11 cellular contexts compared by ENCODE assay signal in the genomic region with DNA sequence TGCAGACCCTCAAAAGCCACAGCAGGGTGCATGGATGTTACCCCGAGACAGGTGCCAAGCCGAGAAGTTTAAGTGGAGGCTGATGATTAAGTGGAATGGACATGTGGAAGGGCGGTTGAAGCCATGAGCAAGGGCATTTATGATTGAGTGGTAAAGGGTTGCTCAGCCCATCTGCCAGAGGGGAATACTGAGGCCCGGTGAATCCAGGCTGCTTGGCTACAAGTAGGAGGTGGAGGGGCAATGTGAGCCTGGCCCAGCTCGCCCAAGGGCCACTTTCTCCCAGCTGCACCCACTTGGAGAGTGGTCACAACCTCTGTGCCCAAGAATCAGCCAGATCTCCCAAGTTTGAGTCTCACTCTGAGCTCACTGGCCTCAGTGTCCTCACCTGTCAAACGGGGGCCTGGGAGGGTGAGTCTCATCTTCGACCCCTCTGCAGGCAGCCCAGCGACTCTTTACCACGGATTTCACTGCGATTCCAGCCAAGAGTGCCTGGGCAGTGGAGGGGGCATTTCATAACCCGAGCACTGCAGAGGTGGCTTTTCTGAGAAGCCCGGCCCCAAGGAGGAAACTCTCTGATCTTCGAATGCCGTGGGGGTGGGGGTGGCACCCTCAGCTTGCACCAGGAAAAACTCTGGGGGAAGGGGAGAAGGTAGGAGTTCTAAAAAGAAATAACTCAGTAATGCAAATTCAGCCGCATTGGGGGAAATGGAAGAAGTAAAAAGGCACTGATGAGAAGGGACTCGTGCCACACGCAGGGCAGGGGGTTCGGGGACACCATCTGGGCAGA.
DNase-seq lines count a peak whose midpoint lies in the region; ATAC-seq and TF ChIP-seq lines count a peak whose summit lies in the region.
"Had no signal": no experiment of that assay in that cellular context is flagged by ENCODE, and none has a peak within 500 bp of the region (broad histone marks: within the 10 kb centered on the region; RNA-seq: fewer than 3 reads in every experiment).

No MANE protein-coding gene starts in this region.

- H3K4me2 ChIP-seq in neural progenitor cell: no peak overlapping the region

- TF ChIP-seq CTCF in neural progenitor cell (IDR thresholded peaks at IDR 0.05): no peak

- ATAC-seq in activated CD4-positive, alpha-beta T cell treated with anti-CD3 and anti-CD28 coated beads for 36 hours: peak; percentile 23
- ATAC-seq in GM19351 (IDR thresholded peaks at IDR 0.05; ENCODE audit: unreplicated experiment): no peak
- ATAC-seq: Right ventricle myocardium inferior had no signal

- H3K9ac ChIP-seq in neural progenitor cell: no peak overlapping the region

- no peaks in the 10 kb centered on the region for H4K20me1 ChIP-seq in neural progenitor cell (ENCODE audit: low read depth)

- H3K4me1 ChIP-seq in neural progenitor cell: no peaks in the 10 kb centered on the region

- peaks cover 33% of the 10 kb centered on the region for H3K4me1 Mint-ChIP-seq in activated CD4-positive, alpha-beta T cell treated with anti-CD3 and anti-CD28 coated beads for 36 hours
- H3K4me1 Mint-ChIP-seq in IgD-negative memory B cell (peaks cover 50 to 54% (median 52%) of the 10 kb centered on the region in 3 donors), neural progenitor cell (no peaks in the 10 kb centered on the region)

- H3K27ac ChIP-seq in neural progenitor cell: no peak overlapping the region

- no peaks in the 10 kb centered on the region for H3K79me2 ChIP-seq in neural progenitor cell (ENCODE audit: low read depth)

- no peak overlapping the region for H2AFZ ChIP-seq in neural progenitor cell (replicated peaks)

- H3F3A ChIP-seq in neural progenitor cell (ENCODE audit: low read depth): no peaks in the 10 kb centered on the region

- CTCF ChIA-PET in activated CD4-positive, alpha-beta T cell treated with anti-CD3 and anti-CD28 coated beads for 36 hours (lab: Charles Lee): interaction anchor here (1.1 to 1.9 kb wide), 4 partner anchors 15 to 124 kb away, joined by 3 to 6 read pairs (median 4); no protein-coding TSS in a partner anchor

- H3K27me3 Mint-ChIP-seq in activated CD4-positive, alpha-beta T cell treated with anti-CD3 and anti-CD28 coated beads for 36 hours: peaks cover 8% of the 10 kb centered on the region
- H3K27me3 Mint-ChIP-seq in IgD-negative memory B cell (no peaks in the 10 kb centered on the region), neural progenitor cell (ENCODE audit: insufficient read depth, low read depth) (peaks cover 10% of the 10 kb centered on the region)

- no peak overlapping the region for H3K27ac Mint-ChIP-seq in activated CD4-positive, alpha-beta T cell treated with anti-CD3 and anti-CD28 coated beads for 36 hours
- H3K27ac Mint-ChIP-seq in IgD-negative memory B cell (peak overlapping the region; percentile 92 to 99 (median 94)), neural progenitor cell (peak overlapping the region; percentile 2)

- in situ Hi-C loops in G401 (cut with HindIII; ENCODE audit: low sequenced_read_pairs): no loop called here

- H3K36me3 ChIP-seq in neural progenitor cell: no peaks in the 10 kb centered on the region
- H3K36me3 ChIP-seq: heart left ventricle had no signal

- intact Hi-C loops in activated CD4-positive, alpha-beta T cell treated with anti-CD3 and anti-CD28 coated beads for 36 hours (cut with DNase I, micrococcal nuclease): no loop called here

- no peaks in the 10 kb centered on the region for H3K9me3 Mint-ChIP-seq in activated CD4-positive, alpha-beta T cell treated with anti-CD3 and anti-CD28 coated beads for 36 hours (ENCODE audit: low read depth)
- H3K9me3 Mint-ChIP-seq in IgD-negative memory B cell (no peaks in the 10 kb centered on the region), neural progenitor cell (no peaks in the 10 kb centered on the region)

- H3K9me3 ChIP-seq in neural progenitor cell (ENCODE audit: low read depth): no peaks in the 10 kb centered on the region
- H3K9me3 ChIP-seq: heart left ventricle, testis had no signal

- H3K4me3 ChIP-seq in neural progenitor cell: no peak overlapping the region
- H3K4me3 ChIP-seq: heart left ventricle, testis had no signal

- peak; percentile 35 for DNase-seq in activated CD4-positive, alpha-beta T cell treated with anti-CD3 and anti-CD28 coated beads for 36 hours
- DNase-seq in activated CD4-positive, alpha-beta T cell treated with anti-CD3 and anti-CD28 coated beads, Interleukin-2, amount 50 U/mL, for 1 hour: no peak
- DNase-seq in amniotic epithelial cell (ENCODE audit: low read depth) (peak; percentile 63), neural progenitor cell (ENCODE audit: low spot score) (no peak), G401 (ENCODE audit: low spot score) (no peak)
- DNase-seq in stimulated activated CD8-positive, alpha-beta memory T cell treated with anti-CD3 and anti-CD28 coated beads, Interleukin-4, amount 100 ng/mL, for 48 hours: no peak

- H3K27me3 ChIP-seq in neural progenitor cell: no peaks in the 10 kb centered on the region
- H3K27me3 ChIP-seq: heart left ventricle, testis had no signal

- H3K36me3 Mint-ChIP-seq in activated CD4-positive, alpha-beta T cell treated with anti-CD3 and anti-CD28 coated beads for 36 hours (ENCODE audit: low read depth): no peaks in the 10 kb centered on the region
- H3K36me3 Mint-ChIP-seq in IgD-negative memory B cell: no peaks in the 10 kb centered on the region
- no peaks in the 10 kb centered on the region for H3K36me3 Mint-ChIP-seq in neural progenitor cell

- POLR2A ChIA-PET in activated CD4-positive, alpha-beta T cell treated with anti-CD3 and anti-CD28 coated beads for 36 hours (lab: Charles Lee): no interaction called here

- H3K4me3 Mint-ChIP-seq in activated CD4-positive, alpha-beta T cell treated with anti-CD3 and anti-CD28 coated beads for 36 hours: no peak overlapping the region
- H3K4me3 Mint-ChIP-seq in IgD-negative memory B cell (peak overlapping the region; percentile 21 to 92 (median 86)), neural progenitor cell (no peak overlapping the region)

Comparison
In these comparisons a context has a peak if more than half of its experiments do, and no peak if none do; other contexts are left out.
1. DNase-seq: peak in activated CD4-positive, alpha-beta T cell treated with anti-CD3 and anti-CD28 coated beads for 36 hours (single experiment) and amniotic epithelial cell (single experiment); none in activated CD4-positive, alpha-beta T cell treated with anti-CD3 and anti-CD28 coated beads, Interleukin-2, amount 50 U/mL, for 1 hour (single experiment), neural progenitor cell (single experiment), G401 (single experiment) and stimulated activated CD8-positive, alpha-beta memory T cell treated with anti-CD3 and anti-CD28 coated beads, Interleukin-4, amount 100 ng/mL, for 48 hours (single experiment).
2. H3K4me3 Mint-ChIP-seq: peak in IgD-negative memory B cell (4 of 4); none in activated CD4-positive, alpha-beta T cell treated with anti-CD3 and anti-CD28 coated beads for 36 hours (single experiment) and neural progenitor cell (single experiment).